Comparison of ENCODE assay signal across 1 cellular context in genomic region chr5:107861565-107861964, GRCh38.
TF ChIP-seq lines count a peak whose summit lies in the region.

No MANE protein-coding gene starts in this region.

TF ChIP-seq in HCT116, 20 proteins besides CTCF, POLR2A, EP300 and RAD21 (continued from another document):
- TF ChIP-seq REST (IDR thresholded peaks at IDR 0.05; ENCODE audit: low read depth): 0 out of 2 replicates have a peak, but pooled peaks have one; percentile 6
TF ChIP-seq in HCT116: peak in this region for 1.
